8 cellular contexts compared by ENCODE assay signal in genomic region chr15:64681424-64682024, GRCh38.
DNase-seq lines count a peak whose midpoint lies in the region; ATAC-seq, FAIRE-seq and TF ChIP-seq lines count a peak whose summit lies in the region.

No MANE protein-coding gene starts in this region.

- in situ Hi-C loops in T47D (cut with HindIII; ENCODE audit: low pct_unique_long_range_greater_than_20kb, low sequenced_read_pairs) = no loop called here

- TF ChIP-seq CTCF in kidney (IDR thresholded peaks at IDR 0.05; ENCODE audit: borderline replicate concordance, extremely low read depth, insufficient read depth) (peak; percentile 87), type B pancreatic cell (conservative IDR thresholded peaks at IDR 0.05) (peak; percentile 78)

- no peaks in the 10 kb centered on the region for H3K9me3 ChIP-seq in kidney (ENCODE audit: control insufficient read depth in 1 of 2, low read length in 2 of 2)

- intact Hi-C loops in kidney (cut with DNase I) = no loop called here

- no peak overlapping the region for H3K4me3 ChIP-seq in kidney (ENCODE audit: low read length in 2 of 2)

- DNase-seq in COLO668 (lab: John Stamatoyannopoulos, UW; ENCODE audit: unreplicated experiment) (peak; percentile 43), HCEC 1CT (peak; percentile 52), NCI-H774 (lab: John Stamatoyannopoulos, UW) (peak; percentile 15), T47D (ENCODE audit: low read depth in 1 of 2, low spot score in 1 of 2) (peak; percentile 79 to 85), kidney (no peak), type B pancreatic cell (ENCODE audit: extremely low spot score, unreplicated experiment) (no peak)
- no peak for DNase-seq in activated CD4-positive, CD25-positive, alpha-beta regulatory T cell treated with anti-CD3 and anti-CD28 coated beads, Interleukin-2, amount 50 U/mL, for 72 hours

- peaks cover 5% of the 10 kb centered on the region for H3K4me1 Mint-ChIP-seq in type B pancreatic cell (ENCODE audit: unreplicated experiment)

- H3K27ac Mint-ChIP-seq in type B pancreatic cell = no peak overlapping the region

- H3K36me3 ChIP-seq in kidney (ENCODE audit: control insufficient read depth in 1 of 2, insufficient read depth in 2 of 2, low read length in 2 of 2) = peaks cover 27 to 39% of the 10 kb centered on the region in 2 donors

- no peaks in the 10 kb centered on the region for H3K27me3 Mint-ChIP-seq in type B pancreatic cell

- no peak for FAIRE-seq in kidney (lab: Jason Lieb, UNC)

- no peak overlapping the region for H3K9ac ChIP-seq in kidney (ENCODE audit: low read length in 2 of 2)

- peaks cover 0 to 3% of the 10 kb centered on the region in 2 donors for H3K4me1 ChIP-seq in kidney (ENCODE audit: control insufficient read depth in 1 of 2, insufficient read depth in 1 of 2, low read depth in 1 of 2, low read length in 2 of 2)

- no peak overlapping the region for H3K4me3 Mint-ChIP-seq in type B pancreatic cell

- H3K9me3 Mint-ChIP-seq in type B pancreatic cell = no peaks in the 10 kb centered on the region

- ATAC-seq in GM19035 (IDR thresholded peaks at IDR 0.05; ENCODE audit: unreplicated experiment) = no peak

- H3K27ac ChIP-seq in kidney (ENCODE audit: low read depth in 2 of 2, low read length in 2 of 2) = no peak overlapping the region

- peaks cover 23% of the 10 kb centered on the region for H3K36me3 Mint-ChIP-seq in type B pancreatic cell

Comparison
In these comparisons a context has a peak if more than half of its experiments do, and no peak if none do; other contexts are left out.
1. DNase-seq: peak in COLO668 (single experiment), HCEC 1CT (single experiment), NCI-H774 (single experiment) and T47D (2 of 2); none in kidney (single experiment), type B pancreatic cell (single experiment) and activated CD4-positive, CD25-positive, alpha-beta regulatory T cell treated with anti-CD3 and anti-CD28 coated beads, Interleukin-2, amount 50 U/mL, for 72 hours (single experiment).